1 cellular context compared by ENCODE assay signal in the genomic region with DNA sequence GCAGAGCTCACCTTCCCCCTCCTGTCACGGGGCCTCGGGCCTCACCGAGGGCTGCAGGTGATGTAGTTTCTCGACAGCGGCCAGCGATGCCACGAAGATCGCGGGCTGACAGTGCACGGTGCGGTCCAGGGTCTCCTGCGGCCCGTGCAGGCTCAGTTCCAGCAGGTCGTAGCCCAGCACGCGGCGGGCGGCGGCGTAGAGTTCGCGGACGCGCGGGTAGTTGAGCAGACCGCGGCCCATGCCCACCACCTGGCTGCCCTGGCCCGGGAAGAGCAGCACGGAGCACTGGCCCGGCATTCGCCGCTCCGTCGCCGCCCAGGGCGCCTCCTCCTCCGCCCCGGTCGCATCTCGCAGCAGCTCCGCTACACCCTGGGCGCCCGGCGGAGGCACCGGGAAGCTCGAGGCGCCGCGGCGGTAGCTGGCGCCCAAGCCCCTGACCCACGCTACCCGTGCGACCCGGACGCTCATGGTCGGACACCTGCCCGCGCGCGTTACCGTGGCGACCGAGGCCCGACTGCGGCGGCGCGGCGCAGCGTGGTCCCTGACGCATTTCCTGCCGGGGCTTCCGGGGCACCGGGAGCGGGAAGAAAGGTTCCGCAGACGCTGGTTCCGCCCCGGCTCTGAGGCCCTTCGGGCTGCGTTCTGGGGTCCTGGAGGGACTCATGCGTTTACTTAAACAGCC.
A peak's percentile ranks its signal among the peaks of the same experiment; 100 is the strongest.
TF ChIP-seq lines count a peak whose summit lies in the region.

A gene with protein sequence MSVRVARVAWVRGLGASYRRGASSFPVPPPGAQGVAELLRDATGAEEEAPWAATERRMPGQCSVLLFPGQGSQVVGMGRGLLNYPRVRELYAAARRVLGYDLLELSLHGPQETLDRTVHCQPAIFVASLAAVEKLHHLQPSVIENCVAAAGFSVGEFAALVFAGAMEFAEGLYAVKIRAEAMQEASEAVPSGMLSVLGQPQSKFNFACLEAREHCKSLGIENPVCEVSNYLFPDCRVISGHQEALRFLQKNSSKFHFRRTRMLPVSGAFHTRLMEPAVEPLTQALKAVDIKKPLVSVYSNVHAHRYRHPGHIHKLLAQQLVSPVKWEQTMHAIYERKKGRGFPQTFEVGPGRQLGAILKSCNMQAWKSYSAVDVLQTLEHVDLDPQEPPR (minus strand): TSS at position 518 of the 682 bp plus-strand sequence. CDS start 50 bp downstream, at position 468.

TF ChIP-seq in K562, 482 proteins besides CTCF, POLR2A, EP300 and RAD21 (continued from another document):
- TF ChIP-seq, protein P1, sequence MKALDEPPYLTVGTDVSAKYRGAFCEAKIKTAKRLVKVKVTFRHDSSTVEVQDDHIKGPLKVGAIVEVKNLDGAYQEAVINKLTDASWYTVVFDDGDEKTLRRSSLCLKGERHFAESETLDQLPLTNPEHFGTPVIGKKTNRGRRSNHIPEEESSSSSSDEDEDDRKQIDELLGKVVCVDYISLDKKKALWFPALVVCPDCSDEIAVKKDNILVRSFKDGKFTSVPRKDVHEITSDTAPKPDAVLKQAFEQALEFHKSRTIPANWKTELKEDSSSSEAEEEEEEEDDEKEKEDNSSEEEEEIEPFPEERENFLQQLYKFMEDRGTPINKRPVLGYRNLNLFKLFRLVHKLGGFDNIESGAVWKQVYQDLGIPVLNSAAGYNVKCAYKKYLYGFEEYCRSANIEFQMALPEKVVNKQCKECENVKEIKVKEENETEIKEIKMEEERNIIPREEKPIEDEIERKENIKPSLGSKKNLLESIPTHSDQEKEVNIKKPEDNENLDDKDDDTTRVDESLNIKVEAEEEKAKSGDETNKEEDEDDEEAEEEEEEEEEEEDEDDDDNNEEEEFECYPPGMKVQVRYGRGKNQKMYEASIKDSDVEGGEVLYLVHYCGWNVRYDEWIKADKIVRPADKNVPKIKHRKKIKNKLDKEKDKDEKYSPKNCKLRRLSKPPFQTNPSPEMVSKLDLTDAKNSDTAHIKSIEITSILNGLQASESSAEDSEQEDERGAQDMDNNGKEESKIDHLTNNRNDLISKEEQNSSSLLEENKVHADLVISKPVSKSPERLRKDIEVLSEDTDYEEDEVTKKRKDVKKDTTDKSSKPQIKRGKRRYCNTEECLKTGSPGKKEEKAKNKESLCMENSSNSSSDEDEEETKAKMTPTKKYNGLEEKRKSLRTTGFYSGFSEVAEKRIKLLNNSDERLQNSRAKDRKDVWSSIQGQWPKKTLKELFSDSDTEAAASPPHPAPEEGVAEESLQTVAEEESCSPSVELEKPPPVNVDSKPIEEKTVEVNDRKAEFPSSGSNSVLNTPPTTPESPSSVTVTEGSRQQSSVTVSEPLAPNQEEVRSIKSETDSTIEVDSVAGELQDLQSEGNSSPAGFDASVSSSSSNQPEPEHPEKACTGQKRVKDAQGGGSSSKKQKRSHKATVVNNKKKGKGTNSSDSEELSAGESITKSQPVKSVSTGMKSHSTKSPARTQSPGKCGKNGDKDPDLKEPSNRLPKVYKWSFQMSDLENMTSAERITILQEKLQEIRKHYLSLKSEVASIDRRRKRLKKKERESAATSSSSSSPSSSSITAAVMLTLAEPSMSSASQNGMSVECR (CRISPR knock-in tag; IDR thresholded peaks at IDR 0.05), result peak; percentile 62; the same call in 1 of the 2 replicates
- TF ChIP-seq EP400 (IDR thresholded peaks at IDR 0.05) (peak; percentile 59; the same call in 1 of the 2 replicates), MTA3 (IDR thresholded peaks at IDR 0.05; ENCODE audit: borderline replicate concordance) (0 out of 2 replicates have a peak, but pooled peaks have one; percentile 27), FIP1L1 (IDR thresholded peaks at IDR 0.05; ENCODE audit: low read depth, low read length, poor library complexity, severe bottlenecking) (peak; percentile 38), POLR2G (IDR thresholded peaks at IDR 0.05; ENCODE audit: low read depth, low read length) (peak; percentile 84), DMBX1 (CRISPR knock-in tag; IDR thresholded peaks at IDR 0.05; ENCODE audit: borderline replicate concordance) (0 out of 2 replicates have a peak, but pooled peaks have one; percentile 56)
- TF ChIP-seq, protein P2, sequence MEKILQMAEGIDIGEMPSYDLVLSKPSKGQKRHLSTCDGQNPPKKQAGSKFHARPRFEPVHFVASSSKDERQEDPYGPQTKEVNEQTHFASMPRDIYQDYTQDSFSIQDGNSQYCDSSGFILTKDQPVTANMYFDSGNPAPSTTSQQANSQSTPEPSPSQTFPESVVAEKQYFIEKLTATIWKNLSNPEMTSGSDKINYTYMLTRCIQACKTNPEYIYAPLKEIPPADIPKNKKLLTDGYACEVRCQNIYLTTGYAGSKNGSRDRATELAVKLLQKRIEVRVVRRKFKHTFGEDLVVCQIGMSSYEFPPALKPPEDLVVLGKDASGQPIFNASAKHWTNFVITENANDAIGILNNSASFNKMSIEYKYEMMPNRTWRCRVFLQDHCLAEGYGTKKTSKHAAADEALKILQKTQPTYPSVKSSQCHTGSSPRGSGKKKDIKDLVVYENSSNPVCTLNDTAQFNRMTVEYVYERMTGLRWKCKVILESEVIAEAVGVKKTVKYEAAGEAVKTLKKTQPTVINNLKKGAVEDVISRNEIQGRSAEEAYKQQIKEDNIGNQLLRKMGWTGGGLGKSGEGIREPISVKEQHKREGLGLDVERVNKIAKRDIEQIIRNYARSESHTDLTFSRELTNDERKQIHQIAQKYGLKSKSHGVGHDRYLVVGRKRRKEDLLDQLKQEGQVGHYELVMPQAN (IDR thresholded peaks at IDR 0.05; ENCODE audit: borderline replicate concordance), result 0 out of 2 replicates have a peak, but pooled peaks have one; percentile 49
